In genomic region chr22:37260939-37261338, GRCh38 we compare ENCODE assay signal across 8 cellular contexts. TPM values are rescaled to one million over a fixed set of nuclear protein-coding genes. Genes with fewer than 3 reads are reported as not detected.
DNase-seq lines count a peak whose midpoint lies in the region; ATAC-seq and TF ChIP-seq lines count a peak whose summit lies in the region.

No MANE protein-coding gene starts in this region.

- ATAC-seq in GM19455 (IDR thresholded peaks at IDR 0.05; ENCODE audit: unreplicated experiment) (no peak), GM21515 (IDR thresholded peaks at IDR 0.05; ENCODE audit: unreplicated experiment) (no peak)

- H2AK5ac ChIP-seq in H9 (ENCODE audit: insufficient read length, low read length): no peak overlapping the region

- H4K5ac ChIP-seq in H9 (ENCODE audit: insufficient read length, low read depth, low read length): no peak overlapping the region

- H3K4me1 ChIP-seq in H9 (ENCODE audit: insufficient read depth, low read length) (0 out of 2 replicates have a peak, but pooled peaks cover 5% of the 10 kb centered on the region), OCI-LY7 (ENCODE audit: insufficient read depth, low read length, poor library complexity, severe bottlenecking) (peaks cover 25% of the 10 kb centered on the region)

- no peak overlapping the region for H3K56ac ChIP-seq in H9 (ENCODE audit: insufficient read length, low read depth, low read length)

- no peak overlapping the region for H2BK5ac ChIP-seq in H9 (ENCODE audit: insufficient read length, low read length)

- no peak overlapping the region for H3K4ac ChIP-seq in H9 (ENCODE audit: low read depth, low read length)

- no peak overlapping the region for H4K91ac ChIP-seq in H9 (ENCODE audit: insufficient read length, low read depth, low read length)

- no peak overlapping the region for H2BK15ac ChIP-seq in H9 (ENCODE audit: low read depth, low read length)

- peaks cover 2 to 4% of the 10 kb centered on the region in 2 donors for H3K36me3 Mint-ChIP-seq in CD14-positive monocyte
- peaks cover 2 to 12% (median 2%) of the 10 kb centered on the region in 3 experiments; a peak in 5 of 7 replicates for H3K36me3 Mint-ChIP-seq in H9 (ENCODE audit: insufficient read depth in 1 of 3, low read depth in 3 of 3)
- peaks cover 1% of the 10 kb centered on the region for H3K36me3 Mint-ChIP-seq in progenitor cell of endocrine pancreas (ENCODE audit: insufficient read depth)

- H3K27ac Mint-ChIP-seq in CD14-positive monocyte (peak overlapping the region in 3 of 7 donors; percentile 40 to 48 (median 40)), H9 (no peak overlapping the region), progenitor cell of endocrine pancreas (no peak overlapping the region)

- BruUV-seq in OCI-LY7 (replicated peaks; lab: Mats Ljungman, UMichigan): no TSS peak

- no peaks in the 10 kb centered on the region for H3K9me3 ChIP-seq in H9 (ENCODE audit: control insufficient read depth, low read depth, low read length)
- peaks cover 16% of the 10 kb centered on the region; the same call in 1 of the 2 replicates for H3K9me3 ChIP-seq in OCI-LY7 (ENCODE audit: low read length)

- no peak overlapping the region for H3T11ph ChIP-seq in H9 (ENCODE audit: low read length)

- peaks cover 3% of the 10 kb centered on the region for H4K20me1 ChIP-seq in H9 (ENCODE audit: control insufficient read depth, insufficient read depth, insufficient read length)
- H4K20me1 ChIP-seq in OCI-LY7 (ENCODE audit: insufficient read depth, low read length): no peaks in the 10 kb centered on the region

- no peak overlapping the region for H2BK20ac ChIP-seq in H9 (ENCODE audit: low read depth, low read length, poor library complexity, severe bottlenecking)

- H4K8ac ChIP-seq in H9 (replicated peaks; ENCODE audit: insufficient read length, low read depth, low read length): no peak overlapping the region

- H2BK12ac ChIP-seq in H9 (ENCODE audit: insufficient read length, low read depth, low read length): no peak overlapping the region

- H3K9ac ChIP-seq in H9 (ENCODE audit: extremely low read depth, insufficient read length, low read length): no peak overlapping the region

- DNase-seq in CD14-positive monocyte (ENCODE audit: low spot score) (peak; percentile 72), H9 (peak; percentile 78), OCI-LY7 (ENCODE audit: low spot score) (peak; percentile 78), activated T-helper 1 cell treated with Interleukin-2 at 50 U/mL for 16 hours (ENCODE audit: low read depth) (peak; percentile 35), foreskin fibroblast (peak; percentile 35 to 75), progenitor cell of endocrine pancreas (ENCODE audit: low spot score, unreplicated experiment) (peak; percentile 44)

- H3K36me3 ChIP-seq in OCI-LY7 (ENCODE audit: insufficient read depth, low read length): no peaks in the 10 kb centered on the region

- H3K79me1 ChIP-seq in H9 (ENCODE audit: insufficient read depth, low read depth, low read length, poor library complexity, severe bottlenecking): no peaks in the 10 kb centered on the region

- H3K9me3 Mint-ChIP-seq in CD14-positive monocyte: peaks cover 8 to 18% (median 14%) of the 10 kb centered on the region in 7 donors
- H3K9me3 Mint-ChIP-seq in H9: peaks cover 18 to 22% of the 10 kb centered on the region in 2 experiments
- H3K9me3 Mint-ChIP-seq in progenitor cell of endocrine pancreas (ENCODE audit: low read depth): peaks cover 13% of the 10 kb centered on the region

- POLR2A ChIA-PET in OCI-LY7 (lab: Charles Lee): interaction anchor here (0.6 to 2.7 kb wide), 2 partner anchors 16 to 662 kb away, joined by 3 to 19 read pairs; partner anchors contain the start of gene RAC2

- no peak overlapping the region for H3K23ac ChIP-seq in H9 (ENCODE audit: insufficient read length, low read depth, low read length)

- no peak overlapping the region for H3K14ac ChIP-seq in H9 (ENCODE audit: insufficient read depth, low read length)

- H3K18ac ChIP-seq in H9 (ENCODE audit: insufficient read length, low read depth, low read length): no peak overlapping the region

- H3K4me3 Mint-ChIP-seq in CD14-positive monocyte: peak overlapping the region; percentile 17 to 47
- H3K4me3 Mint-ChIP-seq in H9: 0 out of 5 replicates have a peak overlapping the region, but pooled peaks of 1 of the 2 experiments have one; percentile 1
- H3K4me3 Mint-ChIP-seq in progenitor cell of endocrine pancreas (ENCODE audit: low read depth): no peak overlapping the region

- no peaks in the 10 kb centered on the region for H3K79me2 ChIP-seq in H9 (ENCODE audit: insufficient read depth, low read length)
- H3K79me2 ChIP-seq in OCI-LY7 (ENCODE audit: insufficient read depth, low read depth, low read length): no peaks in the 10 kb centered on the region

- H3K27me3 ChIP-seq in H9 (ENCODE audit: insufficient read depth, low read length): no peaks in the 10 kb centered on the region

- peaks cover 20% of the 10 kb centered on the region for H3K4me1 Mint-ChIP-seq in CD14-positive monocyte
- H3K4me1 Mint-ChIP-seq in H9: peaks cover 18 to 33% of the 10 kb centered on the region in 2 experiments
- peaks cover 17% of the 10 kb centered on the region for H3K4me1 Mint-ChIP-seq in progenitor cell of endocrine pancreas (ENCODE audit: low read depth)

- peaks cover 11 to 23% (median 11%) of the 10 kb centered on the region in 3 donors for H3K27me3 Mint-ChIP-seq in CD14-positive monocyte (ENCODE audit: low read depth in 3 of 3)
- peaks cover 63% of the 10 kb centered on the region for H3K27me3 Mint-ChIP-seq in H9 (ENCODE audit: low read depth)
- H3K27me3 Mint-ChIP-seq in progenitor cell of endocrine pancreas: peaks cover 27% of the 10 kb centered on the region

- H3K4me3 ChIP-seq in OCI-LY7 (ENCODE audit: low read depth, low read length, poor library complexity, severe bottlenecking): no peak overlapping the region
- no peak overlapping the region for H3K4me3 ChIP-seq in foreskin fibroblast (ENCODE audit: low read depth in 1 of 2, low read length in 2 of 2)

- WGBS in H9 (ENCODE audit: extremely low coverage, insufficient read length, low lambda C conversion rate): no CpG with 5 or more reads among the region's 14 CpGs

- H3K23me2 ChIP-seq in H9 (ENCODE audit: insufficient read length, low read depth, low read length, poor library complexity, severe bottlenecking): no peaks in the 10 kb centered on the region

- CTCF ChIA-PET in OCI-LY7 (lab: Charles Lee; ENCODE audit: unreplicated experiment): interaction anchor here (0.7 to 2.1 kb wide), 7 partner anchors 11 to 93 kb away, joined by 3 to 9 read pairs (median 5); partner anchors contain the start of gene RAC2

- TF ChIP-seq CTCF in CD14-positive monocyte (IDR thresholded peaks at IDR 0.05): peak; percentile 92
- peak; percentile 91 for TF ChIP-seq CTCF in H9 (conservative IDR thresholded peaks at IDR 0.05)
- TF ChIP-seq CTCF in OCI-LY7 (conservative IDR thresholded peaks at IDR 0.05; ENCODE audit: low read length): peak; percentile 97
- peak; percentile 91 for TF ChIP-seq CTCF in foreskin fibroblast (IDR thresholded peaks at IDR 0.05; ENCODE audit: low read depth, low read length)
- peak; percentile 91 for TF ChIP-seq CTCF in progenitor cell of endocrine pancreas (IDR thresholded peaks at IDR 0.05; ENCODE audit: unreplicated experiment)

- no peak overlapping the region for H3K4me2 ChIP-seq in H9 (ENCODE audit: insufficient read depth, insufficient read length, low read length)
- H3K4me2 ChIP-seq in OCI-LY7 (ENCODE audit: low read length): peak overlapping the region; percentile 44

- no peak overlapping the region for H2BK120ac ChIP-seq in H9 (ENCODE audit: low read depth, low read length, poor library complexity, severe bottlenecking)

- H2AFZ ChIP-seq in H9 (ENCODE audit: low read length) (no peak overlapping the region), OCI-LY7 (ENCODE audit: low read length) (no peak overlapping the region)

- H3K27ac ChIP-seq in H9 (ENCODE audit: insufficient read length, low read depth, low read length): no peak overlapping the region
- no peak overlapping the region for H3K27ac ChIP-seq in OCI-LY7 (ENCODE audit: low read depth, low read length, poor library complexity, severe bottlenecking)

- no peaks in the 10 kb centered on the region for H3K9me2 ChIP-seq in OCI-LY7 (ENCODE audit: insufficient read depth, low read length)

- intact Hi-C loops in CD14-positive monocyte (cut with micrococcal nuclease) (no loop called here), OCI-LY7 (cut with micrococcal nuclease; ENCODE audit: unreplicated experiment) (loop anchor here (1.0 kb wide), 1 partner anchor 95 kb away; no protein-coding TSS in a partner anchor)

RNA-seq across cellular contexts. Expression of gene RAC2, which starts 16.9 kb away (rescaled TPM):
- polyA plus RNA-seq in CD14-positive monocyte: 100 to 1,000 TPM; 360 to 529 TPM
- total RNA-seq in H9 (2021) (2.5 and 2.8 TPM in 2 replicates), OCI-LY7 (2022) (321 and 331 TPM in 2 replicates), progenitor cell of endocrine pancreas (1.7 and 1.9 TPM in 2 replicates)
- total RNA-seq in OCI-LY7 (2014; rRNA removed; shearing (Covaris generic)): 91.5 and 142 TPM in 2 replicates

RNA-seq across cellular contexts. Expression of gene CYTH4, which starts 21.4 kb away (rescaled TPM):
- polyA plus RNA-seq in CD14-positive monocyte: 10 to 100 TPM; 51.0 to 70.0 TPM
- total RNA-seq in H9 (2021) (not detected in 2 replicates), OCI-LY7 (2022) (24.8 and 28.1 TPM in 2 replicates), progenitor cell of endocrine pancreas (not detected in 2 replicates)
- 20.6 and 35.0 TPM in 2 replicates for total RNA-seq in OCI-LY7 (2014; rRNA removed; shearing (Covaris generic))

RNA-seq across cellular contexts. Expression of gene SSTR3, which starts 48.7 kb away (rescaled TPM):
- polyA plus RNA-seq in CD14-positive monocyte: not detected
- total RNA-seq in H9 (2021) (0.68 and 0.72 TPM in 2 replicates), OCI-LY7 (2022) (0.30 TPM in 2 replicates), progenitor cell of endocrine pancreas (1.3 and 1.9 TPM in 2 replicates)
- total RNA-seq in OCI-LY7 (2014; rRNA removed; shearing (Covaris generic)): 0.05 and 0.25 TPM in 2 replicates

Comparison
In these comparisons a context has a peak if more than half of its experiments do, and no peak if none do; other contexts are left out.
1. RNA of gene RAC2, which starts 16.9 kb away (total RNA-seq): 91.5 to 331 TPM in OCI-LY7; 2.5 to 2.8 TPM in H9 and 1.7 to 1.9 TPM in progenitor cell of endocrine pancreas; every median in the first group is over 10 times any median in the second.
2. RNA of gene CYTH4, which starts 21.4 kb away (total RNA-seq): 20.6 to 35.0 TPM in OCI-LY7; not detected in H9 and not detected in progenitor cell of endocrine pancreas; every median in the first group is over 10 times any median in the second.
3. Peak in every context shown above with its lines, with median percentiles within 50 percentile points of each other: DNase-seq and CTCF ChIP-seq.